In genomic region chr2:60423066-60423465, GRCh38 we compare ENCODE assay signal across 1 cellular context.
TF ChIP-seq lines count a peak whose summit lies in the region.

No MANE protein-coding gene starts in this region.

TF ChIP-seq in SK-N-SH, 30 proteins besides CTCF, POLR2A, EP300 and RAD21 (continued from another document):
- TF ChIP-seq GATA2 (CRISPR knock-in tag; IDR thresholded peaks at IDR 0.05) = no peak
- no peak for TF ChIP-seq TCF12 (IDR thresholded peaks at IDR 0.05)
- no peak for TF ChIP-seq TAF1 (IDR thresholded peaks at IDR 0.05; ENCODE audit: borderline replicate concordance, low read depth, low read length)
- no peak for TF ChIP-seq MXI1 (IDR thresholded peaks at IDR 0.05; ENCODE audit: low read depth, low read length)
- TF ChIP-seq GABPA (IDR thresholded peaks at IDR 0.05; ENCODE audit: low read depth) = no peak
- no peak for TF ChIP-seq EZH2phosphoT487 (IDR thresholded peaks at IDR 0.05; ENCODE audit: borderline replicate concordance, low read depth)
- TF ChIP-seq RCOR1 (IDR thresholded peaks at IDR 0.05; ENCODE audit: low read length) = no peak
- TF ChIP-seq FOXJ3 (CRISPR knock-in tag; IDR thresholded peaks at IDR 0.05) = no peak
